ENCODE assay signal across 8 cellular contexts in genomic region chr6:35496851-35497570, GRCh38. TPM values are rescaled to one million over a fixed set of nuclear protein-coding genes. Genes with fewer than 3 reads are reported as not detected.
DNase-seq lines count a peak whose midpoint lies in the region; ATAC-seq and TF ChIP-seq lines count a peak whose summit lies in the region.

TSS of gene TEAD3 (minus strand) at chr6:35497079.

- H3K4me2 ChIP-seq in PC-9 = peak within 1 kb of the TSS; percentile 92

- POLR2A ChIA-PET in PC-9 (lab: Charles Lee; ENCODE audit: unreplicated experiment) = interaction anchor here (0.6 to 0.8 kb wide), 8 partner anchors 24 to 899 kb away, joined by 3 to 21 read pairs (median 4); no protein-coding TSS in a partner anchor

- CTCF ChIA-PET in PC-9 (lab: Charles Lee) = interaction anchor here (1.1 kb wide), 1 partner anchor 155 kb away, joined by 7 read pairs; the partner anchor contains the start of gene PPARD

- H3K9me3 Mint-ChIP-seq in osteocyte (ENCODE audit: unreplicated experiment) = no peaks in the 10 kb centered on the region

- H2AFZ ChIP-seq in PC-9 = peak within 1 kb of the TSS; percentile 83

- H3K9me2 ChIP-seq in PC-9 (ENCODE audit: insufficient read depth) = no peaks in the 10 kb centered on the region

- no TSS peak for BruUV-seq in PC-9 (replicated peaks; lab: Mats Ljungman, UMichigan)

- peak within 1 kb of the TSS; percentile 74 for H3K4me3 ChIP-seq in AG09309 (ENCODE audit: control insufficient read depth, low read depth, low read length)
- H3K4me3 ChIP-seq in PC-9 = peak within 1 kb of the TSS; percentile 94

- H3K36me3 Mint-ChIP-seq in osteocyte (ENCODE audit: unreplicated experiment) = no peaks in the 10 kb centered on the region

- no peaks in the 10 kb centered on the region for H3K27me3 Mint-ChIP-seq in osteocyte (ENCODE audit: unreplicated experiment)

- H3K36me3 ChIP-seq in PC-9 (ENCODE audit: low read depth) = no peaks in the 10 kb centered on the region

- peaks cover 60% of the 10 kb centered on the region for H3K79me2 ChIP-seq in PC-9 (ENCODE audit: low read depth)

- DNase-seq in AG09309 (ENCODE audit: low read depth) (no peak), PC-9 (peak; percentile 51 to 91), glomerular visceral epithelial cell (ENCODE audit: extremely low spot score) (peak; percentile 82), osteocyte (ENCODE audit: extremely low spot score, unreplicated experiment) (peak; percentile 91), NCI-H2081 (lab: John Stamatoyannopoulos, UW) (no peak), DMS153 treated with DMSO at 0.1 percent for 48 hours (lab: John Stamatoyannopoulos, UW; ENCODE audit: unreplicated experiment) (no peak)
- peak; percentile 50 for DNase-seq in activated naive CD4-positive, alpha-beta T cell treated with Interleukin-2 at 50 U/mL for 16 hours

- peak within 1 kb of the TSS; percentile 82 for H3K4me3 Mint-ChIP-seq in osteocyte (ENCODE audit: unreplicated experiment)

- peaks cover 64% of the 10 kb centered on the region for H3K4me1 Mint-ChIP-seq in osteocyte (ENCODE audit: unreplicated experiment)

- H3F3A ChIP-seq in PC-9 (ENCODE audit: insufficient read depth, low read depth) = peaks cover 6% of the 10 kb centered on the region; the same call in 1 of the 2 replicates

- peaks cover 30% of the 10 kb centered on the region for H3K4me1 ChIP-seq in PC-9 (replicated peaks; ENCODE audit: insufficient read depth)

- TF ChIP-seq CTCF in AG09309 (IDR thresholded peaks at IDR 0.05; ENCODE audit: control insufficient read depth, insufficient read depth, low read depth, low read length, missing control alignments) (peak; percentile 18), PC-9 (conservative IDR thresholded peaks at IDR 0.05) (no peak), osteocyte (IDR thresholded peaks at IDR 0.05) (peak; percentile 23)

- H3K27ac ChIP-seq in PC-9 = peak within 1 kb of the TSS; percentile 88

- H4K20me1 ChIP-seq in PC-9 (ENCODE audit: insufficient read depth) = peaks cover 11% of the 10 kb centered on the region; the same call in 1 of the 2 replicates

- intact Hi-C loops in PC-9 (cut with micrococcal nuclease; ENCODE audit: unreplicated experiment) = loop anchor here (1.0 to 2.0 kb wide), 2 partner anchors 12 to 26 kb away; no protein-coding TSS in a partner anchor

- H3K27me3 ChIP-seq in PC-9 (ENCODE audit: insufficient read depth, low read depth) = no peaks in the 10 kb centered on the region

- peak; percentile 50 for ATAC-seq in GM19372 (IDR thresholded peaks at IDR 0.05; ENCODE audit: low read depth, unreplicated experiment)

- H3K27ac Mint-ChIP-seq in osteocyte (ENCODE audit: unreplicated experiment) = peak within 1 kb of the TSS; percentile 93

- no peaks in the 10 kb centered on the region for H3K9me3 ChIP-seq in PC-9 (ENCODE audit: insufficient read depth, low read depth)

RNA-seq across cellular contexts. Expression of gene TEAD3, which starts in this region (rescaled TPM):
- total RNA-seq in PC-9 (2021) (33.1 and 40.1 TPM in 2 replicates), osteocyte (43.1 and 44.8 TPM in 2 replicates)

Comparison
In these comparisons a context has a peak if more than half of its experiments do, and no peak if none do; other contexts are left out.
1. DNase-seq: peak in PC-9 (2 of 2), activated naive CD4-positive, alpha-beta T cell treated with Interleukin-2 at 50 U/mL for 16 hours (single experiment), glomerular visceral epithelial cell (single experiment) and osteocyte (single experiment); none in AG09309 (single experiment), NCI-H2081 (0 of 2) and DMS153 treated with DMSO at 0.1 percent for 48 hours (single experiment).